In genomic region chr12:87661770-87662402, GRCh38 we compare ENCODE assay signal across 8 cellular contexts.
DNase-seq lines count a peak whose midpoint lies in the region; ATAC-seq and TF ChIP-seq lines count a peak whose summit lies in the region.

No MANE protein-coding gene starts in this region.

- no peak for TF ChIP-seq CTCF in neural progenitor cell (IDR thresholded peaks at IDR 0.05)

- H2AFZ ChIP-seq in neural progenitor cell (replicated peaks): peak overlapping the region; percentile 27

- intact Hi-C loops in posterior cingulate gyrus (cut with DNase I): no loop called here

- peaks cover 13% of the 10 kb centered on the region for H3K4me1 Mint-ChIP-seq in activated T-cell treated with anti-CD3 and anti-CD28 coated beads, Interleukin-2, amount 50 U/mL, for 24 hours (ENCODE audit: low read depth)
- no peaks in the 10 kb centered on the region for H3K4me1 Mint-ChIP-seq in activated T-helper 17 cell treated with anti-CD3 and anti-CD28 coated beads, Interleukin-2, amount 50 U/mL, for 72 hours
- H3K4me1 Mint-ChIP-seq in neural progenitor cell: peaks cover under 1% of the 10 kb centered on the region

- H3K9me3 Mint-ChIP-seq in activated T-cell treated with anti-CD3 and anti-CD28 coated beads, Interleukin-2, amount 50 U/mL, for 24 hours: peaks cover 4% of the 10 kb centered on the region
- no peaks in the 10 kb centered on the region for H3K9me3 Mint-ChIP-seq in activated T-helper 17 cell treated with anti-CD3 and anti-CD28 coated beads, Interleukin-2, amount 50 U/mL, for 72 hours
- no peaks in the 10 kb centered on the region for H3K9me3 Mint-ChIP-seq in neural progenitor cell

- H3K4me3 ChIP-seq in neural progenitor cell: no peak overlapping the region

- no peaks in the 10 kb centered on the region for H3K9me3 ChIP-seq in neural progenitor cell (ENCODE audit: low read depth)

- H3K27me3 Mint-ChIP-seq in activated T-cell treated with anti-CD3 and anti-CD28 coated beads, Interleukin-2, amount 50 U/mL, for 24 hours: no peaks in the 10 kb centered on the region
- H3K27me3 Mint-ChIP-seq in activated T-helper 17 cell treated with anti-CD3 and anti-CD28 coated beads, Interleukin-2, amount 50 U/mL, for 72 hours: no peaks in the 10 kb centered on the region
- no peaks in the 10 kb centered on the region for H3K27me3 Mint-ChIP-seq in neural progenitor cell (ENCODE audit: insufficient read depth, low read depth)

- H4K20me1 ChIP-seq in neural progenitor cell (ENCODE audit: low read depth): no peaks in the 10 kb centered on the region

- H3F3A ChIP-seq in neural progenitor cell (ENCODE audit: low read depth): no peaks in the 10 kb centered on the region

- peak; percentile 92 for ATAC-seq in HG03342 (IDR thresholded peaks at IDR 0.05; ENCODE audit: unreplicated experiment)
- peak; percentile 35 for ATAC-seq in activated T-helper 17 cell treated with anti-CD3 and anti-CD28 coated beads, Interleukin-2, amount 50 U/mL, for 72 hours (replicated peaks)

- H3K36me3 ChIP-seq in neural progenitor cell: no peaks in the 10 kb centered on the region

- no peaks in the 10 kb centered on the region for H3K4me1 ChIP-seq in neural progenitor cell

- H3K4me2 ChIP-seq in neural progenitor cell: no peak overlapping the region

- no peaks in the 10 kb centered on the region for H3K36me3 Mint-ChIP-seq in activated T-cell treated with anti-CD3 and anti-CD28 coated beads, Interleukin-2, amount 50 U/mL, for 24 hours (ENCODE audit: low read depth)
- no peaks in the 10 kb centered on the region for H3K36me3 Mint-ChIP-seq in activated T-helper 17 cell treated with anti-CD3 and anti-CD28 coated beads, Interleukin-2, amount 50 U/mL, for 72 hours (ENCODE audit: low read depth)
- H3K36me3 Mint-ChIP-seq in neural progenitor cell: no peaks in the 10 kb centered on the region

- no peaks in the 10 kb centered on the region for H3K79me2 ChIP-seq in neural progenitor cell (ENCODE audit: low read depth)

- H3K27me3 ChIP-seq in neural progenitor cell: no peaks in the 10 kb centered on the region

- DNase-seq in activated T-cell treated with anti-CD3 and anti-CD28 coated beads, Interleukin-2, amount 50 U/mL, for 24 hours: no peak
- no peak for DNase-seq in activated T-cell treated with anti-CD3 and anti-CD28 coated beads, Interleukin-2, amount 50 U/mL, for 1 hour
- no peak for DNase-seq in neural progenitor cell (ENCODE audit: low spot score)
- DNase-seq in posterior cingulate gyrus: no peak
- no peak for DNase-seq in iPS-NIHi11 (ENCODE audit: low spot score)
- DNase-seq in superior temporal gyrus (ENCODE audit: extremely low spot score): no peak

- H3K4me3 Mint-ChIP-seq in activated T-cell treated with anti-CD3 and anti-CD28 coated beads, Interleukin-2, amount 50 U/mL, for 24 hours: peak overlapping the region; percentile 42
- H3K4me3 Mint-ChIP-seq in activated T-helper 17 cell treated with anti-CD3 and anti-CD28 coated beads, Interleukin-2, amount 50 U/mL, for 72 hours: peak overlapping the region; percentile 46
- no peak overlapping the region for H3K4me3 Mint-ChIP-seq in neural progenitor cell

- H3K9ac ChIP-seq in neural progenitor cell: no peak overlapping the region

- no peak overlapping the region for H3K27ac ChIP-seq in neural progenitor cell

- no peak overlapping the region for H3K27ac Mint-ChIP-seq in activated T-cell treated with anti-CD3 and anti-CD28 coated beads, Interleukin-2, amount 50 U/mL, for 24 hours
- H3K27ac Mint-ChIP-seq in activated T-helper 17 cell treated with anti-CD3 and anti-CD28 coated beads, Interleukin-2, amount 50 U/mL, for 72 hours: no peak overlapping the region
- no peak overlapping the region for H3K27ac Mint-ChIP-seq in neural progenitor cell
